9 cellular contexts compared by ENCODE assay signal in genomic region chr6:33622456-33623431, GRCh38. TPM values are rescaled to one million over a fixed set of nuclear protein-coding genes. Genes with fewer than 3 reads are reported as not detected.
A peak's percentile ranks its signal among the peaks of the same experiment; 100 is the strongest.
DNase-seq lines count a peak whose midpoint lies in the region; ATAC-seq, FAIRE-seq and TF ChIP-seq lines count a peak whose summit lies in the region.
"Had no signal": no experiment of that assay in that cellular context is flagged by ENCODE, and none has a peak within 500 bp of the region (broad histone marks: within the 10 kb centered on the region; RNA-seq: fewer than 3 reads in every experiment).

No MANE protein-coding gene starts in this region.

- H3K4me1 ChIP-seq in A673 (ENCODE audit: insufficient read depth, low read length, poor library complexity, severe bottlenecking) (peaks cover 35% of the 10 kb centered on the region), HAP-1 (peaks cover 12% of the 10 kb centered on the region), ascending aorta (peaks cover 4 to 13% of the 10 kb centered on the region in 2 donors), left lung (peaks cover 8 to 59% of the 10 kb centered on the region in 2 donors)

- FAIRE-seq in HTR-8/SVneo (lab: Jason Lieb, UNC): no peak

- ATAC-seq in left lung (peak; percentile 49), GM21786 (IDR thresholded peaks at IDR 0.05; ENCODE audit: unreplicated experiment) (no peak)

- peaks cover 2% of the 10 kb centered on the region for H3K36me3 ChIP-seq in A673 (ENCODE audit: insufficient read depth, low read length, poor library complexity, severe bottlenecking)
- H3K36me3 ChIP-seq in HAP-1 (replicated peaks): peaks cover 19% of the 10 kb centered on the region; the same call in 1 of the 2 replicates
- H3K36me3 ChIP-seq in ascending aorta: no peaks in the 10 kb centered on the region
- peaks cover 0 to 4% of the 10 kb centered on the region in 2 donors for H3K36me3 ChIP-seq in left lung

- H3K27me3 ChIP-seq in A673 (replicated peaks; ENCODE audit: insufficient read depth, low read depth, low read length, poor library complexity) (no peaks in the 10 kb centered on the region), HAP-1 (ENCODE audit: low read depth) (no peaks in the 10 kb centered on the region), ascending aorta (no peaks in the 10 kb centered on the region), left lung (peaks cover 0 to 32% of the 10 kb centered on the region in 2 donors)

- intact Hi-C loops in A673 (cut with micrococcal nuclease; ENCODE audit: unreplicated experiment): no loop called here
- intact Hi-C loops in ascending aorta (cut with DNase I): no loop called here
- intact Hi-C loops in left lung (cut with DNase I): no loop called here

- in situ Hi-C loops in HAP-1 (cut with MboI; ENCODE audit: low sequenced_read_pairs): no loop called here

- H3K9me3 ChIP-seq in A673 (ENCODE audit: low read depth, low read length, poor library complexity, severe bottlenecking) (no peaks in the 10 kb centered on the region), HAP-1 (no peaks in the 10 kb centered on the region), ascending aorta (no peaks in the 10 kb centered on the region), left lung (no peaks in the 10 kb centered on the region)

- H3K4me3 ChIP-seq in A673 (ENCODE audit: low read depth, low read length, poor library complexity, severe bottlenecking) (peak overlapping the region; percentile 66), HAP-1 (peak overlapping the region; percentile 74), ascending aorta (peak overlapping the region; percentile 80 to 81), left lung (peak overlapping the region; percentile 61 to 72)

- H3K27ac ChIP-seq in A673 (ENCODE audit: low read depth, low read length, poor library complexity, severe bottlenecking): peak overlapping the region; percentile 41
- H3K27ac ChIP-seq in ascending aorta: peak overlapping the region; percentile 22 to 60
- peak overlapping the region; percentile 89 to 91 for H3K27ac ChIP-seq in left lung

- TF ChIP-seq CTCF in A673 (conservative IDR thresholded peaks at IDR 0.05; ENCODE audit: low read depth, low read length): no peak
- TF ChIP-seq CTCF in ascending aorta (IDR thresholded peaks at IDR 0.05): no peak
- no peak for TF ChIP-seq CTCF in left lung (IDR thresholded peaks at IDR 0.05)

- POLR2A ChIA-PET in A673 (lab: Charles Lee; ENCODE audit: low non-redundant PET): no interaction called here

- no TSS peak for BruUV-seq in A673 (replicated peaks; lab: Mats Ljungman, UMichigan)

- DNase-seq in A673 (ENCODE audit: low spot score) (no peak), HAP-1 (ENCODE audit: low spot score in 2 of 2) (no peak), ascending aorta (ENCODE audit: low spot score in 2 of 2) (no peak), left lung (peak in 1 of 2 donors; percentile 61), anterior cingulate cortex (lab: John Stamatoyannopoulos, UW) (no peak), HTR-8/SVneo (ENCODE audit: insufficient read length, low spot score) (no peak), NCI-H1436 (lab: John Stamatoyannopoulos, UW) (no peak)
- DNase-seq: aorta had no signal

- CTCF ChIA-PET in A673 (lab: Charles Lee): no interaction called here

RNA-seq across cellular contexts. Expression of gene ITPR3, which starts 1.6 kb away (rescaled TPM):
- total RNA-seq in A673 (2021): 27.8 and 27.9 TPM in 2 replicates
- total RNA-seq in ascending aorta: 43.0 TPM
- 100 to 1,000 TPM; 107 to 147 TPM for total RNA-seq in left lung

RNA-seq across cellular contexts. Expression of gene BAK1, which starts 42.7 kb away (rescaled TPM):
- total RNA-seq in A673 (2021) (26.4 and 27.1 TPM in 2 replicates), ascending aorta (8.7 TPM), left lung (10 to 100 TPM; 26.5 to 27.0 TPM)
